In genomic region chr13:106535552-106536243, GRCh38 we compare ENCODE assay signal across 8 cellular contexts. TPM values are rescaled to one million over a fixed set of nuclear protein-coding genes. Genes with fewer than 3 reads are reported as not detected.
DNase-seq lines count a peak whose midpoint lies in the region; ATAC-seq and TF ChIP-seq lines count a peak whose summit lies in the region.

Gene EFNB2 (minus strand): TSS chr13:106535662. CDS start chr13:106534964, 698 bp downstream.

- TF ChIP-seq POLR2A in GM19099 (IDR thresholded peaks at IDR 0.05; ENCODE audit: extremely low read depth, insufficient read length, low read depth), result peak; percentile 78

- H4K20me1 ChIP-seq in BLaER1, result peaks cover 78% of the 10 kb centered on the region

- H3K27me3 ChIP-seq in BLaER1 (no peaks in the 10 kb centered on the region), liver (ENCODE audit: control insufficient read depth in 4 of 4, insufficient read depth in 4 of 4, low read length in 3 of 4) (peaks cover 0 to 11% (median 0%) of the 10 kb centered on the region in 4 donors)

- peaks cover 34% of the 10 kb centered on the region for H3K4me1 ChIP-seq in BLaER1
- H3K4me1 ChIP-seq in liver (ENCODE audit: control insufficient read depth in 4 of 4, insufficient read depth in 4 of 4, low read length in 3 of 4), result peaks cover 16 to 33% (median 22%) of the 10 kb centered on the region in 4 donors

- ATAC-seq in HG03354 (IDR thresholded peaks at IDR 0.05; ENCODE audit: poor library complexity, severe bottlenecking, unreplicated experiment), result peak; percentile 92

- H3K27ac ChIP-seq in BLaER1, result peak within 1 kb of the TSS; percentile 91
- peak within 1 kb of the TSS; percentile 11 to 43 for H3K27ac ChIP-seq in liver (ENCODE audit: low read depth in 1 of 2, low read length in 2 of 2)

- no peaks in the 10 kb centered on the region for H3K9me3 ChIP-seq in BLaER1
- H3K9me3 ChIP-seq in liver (ENCODE audit: control insufficient read depth in 4 of 4, low read length in 3 of 4), result no peaks in the 10 kb centered on the region

- no peak for TF ChIP-seq RAD21 in liver (IDR thresholded peaks at IDR 0.05)

- WGBS in liver, result under 1% methylated on average over 102 of the region's 102 CpGs

- H3K9ac ChIP-seq in BLaER1 (peak within 1 kb of the TSS; percentile 95), liver (ENCODE audit: low read depth in 1 of 2, low read length in 2 of 2) (no peak within 1 kb of the TSS)

- peak within 1 kb of the TSS; percentile 98 for H3K4me2 ChIP-seq in BLaER1

- TF ChIP-seq CTCF in liver (IDR thresholded peaks at IDR 0.05; ENCODE audit: low read depth, low read length, missing input control), result no peak

- H3K36me3 ChIP-seq in BLaER1 (peaks cover 25% of the 10 kb centered on the region), liver (ENCODE audit: control insufficient read depth in 4 of 4, insufficient read depth in 3 of 4, low read depth in 1 of 4, low read length in 3 of 4) (peaks cover 0 to 4% (median 0%) of the 10 kb centered on the region in 4 donors)

- DNase-seq in NCI-H446 treated with DMSO at 0.1 percent for 48 hours (lab: John Stamatoyannopoulos, UW), result peak; percentile 82
- DNase-seq in activated CD4-positive, alpha-beta T cell treated with anti-CD3 and anti-CD28 coated beads, Interleukin-2, amount 50 U/mL, for 4 hours, result peak; percentile 78 to 84
- DNase-seq in dermis blood vessel endothelial cell, result peak; percentile 94
- DNase-seq in stimulated activated CD4-positive, alpha-beta T cell treated with anti-CD3 and anti-CD28 coated beads, Interleukin-2, amount 100 ng/mL, for 48 hours, result peak; percentile 76 to 81

- H3K4me3 ChIP-seq in BLaER1 (peak within 1 kb of the TSS; percentile 94), liver (ENCODE audit: low read depth in 1 of 3, low read length in 3 of 3) (peak within 1 kb of the TSS; percentile 46 to 81 (median 57))

TF ChIP-seq in liver, 16 proteins besides CTCF, POLR2A, EP300 and RAD21:
- no peak for TF ChIP-seq ZBTB33 (IDR thresholded peaks at IDR 0.05)
- TF ChIP-seq GABPA (IDR thresholded peaks at IDR 0.05 in 1 of 2, conservative IDR thresholded peaks at IDR 0.05 in 1 of 2), result no peak
- no peak for TF ChIP-seq NR2F2 (IDR thresholded peaks at IDR 0.05)
- no peak for TF ChIP-seq FOXA1 (IDR thresholded peaks at IDR 0.05)
- TF ChIP-seq MAX (IDR thresholded peaks at IDR 0.05), result no peak
- TF ChIP-seq FOXA2 (IDR thresholded peaks at IDR 0.05), result no peak
- TF ChIP-seq YY1 (IDR thresholded peaks at IDR 0.05), result no peak
- no peak for TF ChIP-seq REST (IDR thresholded peaks at IDR 0.05)
- no peak for TF ChIP-seq ATF3 (IDR thresholded peaks at IDR 0.05)
- TF ChIP-seq HNF4A (conservative IDR thresholded peaks at IDR 0.05), result no peak
- TF ChIP-seq HNF4G (IDR thresholded peaks at IDR 0.05), result no peak
- no peak for TF ChIP-seq SP1 (IDR thresholded peaks at IDR 0.05)
- no peak for TF ChIP-seq EGR1 (IDR thresholded peaks at IDR 0.05; ENCODE audit: low read depth in 2 of 2)
- TF ChIP-seq RXRA (IDR thresholded peaks at IDR 0.05), result no peak
- no peak for TF ChIP-seq TAF1 (conservative IDR thresholded peaks at IDR 0.05)
- no peak for TF ChIP-seq JUND (IDR thresholded peaks at IDR 0.05)

RNA-seq across cellular contexts. Expression of gene EFNB2, which starts in this region (rescaled TPM):
- total RNA-seq in dermis blood vessel endothelial cell (60.1 and 121 TPM in 2 replicates), liver (1 to 10 TPM; 3.6 to 6.1 TPM)
- polyA plus RNA-seq in liver, result 1 to 10 TPM; 2.6 to 3.3 TPM

Comparison
In these comparisons a context has a peak if more than half of its experiments do, and no peak if none do; other contexts are left out.
1. Peak in every context shown above with its lines: DNase-seq, ATAC-seq, H3K4me3 ChIP-seq and H3K27ac ChIP-seq.